17 cellular contexts compared by ENCODE assay signal in the genomic region with DNA sequence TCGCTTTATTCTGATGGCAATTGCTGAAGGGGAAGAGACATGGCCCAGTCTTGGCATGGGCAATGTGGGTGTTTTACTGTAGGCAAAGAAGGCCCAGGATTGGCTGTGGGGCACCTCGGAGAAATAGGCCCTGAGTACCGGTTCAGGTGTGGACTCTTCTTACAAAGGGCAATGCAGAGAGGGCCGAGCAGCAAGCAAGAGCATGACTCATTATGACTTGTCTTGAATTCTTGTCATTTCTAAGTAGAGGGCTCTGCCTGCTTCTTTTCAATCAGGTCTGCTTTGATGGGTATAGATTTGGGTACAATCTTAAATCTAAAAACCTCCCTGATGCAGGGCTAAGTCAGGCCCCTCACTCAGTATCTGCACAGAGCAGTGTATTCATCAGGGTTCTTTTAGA. TPM values are rescaled to one million over a fixed set of nuclear protein-coding genes. Genes with fewer than 3 reads are reported as not detected.
DNase-seq lines count a peak whose midpoint lies in the region; ATAC-seq, FAIRE-seq and TF ChIP-seq lines count a peak whose summit lies in the region.
"Had no signal": no experiment of that assay in that cellular context is flagged by ENCODE, and none has a peak within 500 bp of the region (broad histone marks: within the 10 kb centered on the region; RNA-seq: fewer than 3 reads in every experiment).

No MANE protein-coding gene starts in this region.

- H3K9me3 ChIP-seq in breast epithelium (no peaks in the 10 kb centered on the region), RWPE2 (ENCODE audit: severe bottlenecking) (no peaks in the 10 kb centered on the region), upper lobe of left lung (no peaks in the 10 kb centered on the region)
- H3K9me3 ChIP-seq: ovary had no signal

- no peaks in the 10 kb centered on the region for H3K36me3 ChIP-seq in breast epithelium
- no peaks in the 10 kb centered on the region for H3K36me3 ChIP-seq in RWPE2 (ENCODE audit: low read depth)
- H3K36me3 ChIP-seq in upper lobe of left lung = no peaks in the 10 kb centered on the region
- H3K36me3 ChIP-seq: ovary had no signal

- TF ChIP-seq POLR2A in breast epithelium (IDR thresholded peaks at IDR 0.05) = no peak
- TF ChIP-seq POLR2A in upper lobe of left lung (IDR thresholded peaks at IDR 0.05) = no peak

- H3K9me3 Mint-ChIP-seq in MCF 10A (ENCODE audit: unreplicated experiment) = no peaks in the 10 kb centered on the region
- H3K9me3 Mint-ChIP-seq: activated B cell treated with CpG ODN at 0.5 μM for 24 hours had no signal

- H3K4me3 Mint-ChIP-seq in MCF 10A (ENCODE audit: unreplicated experiment) = no peak overlapping the region
- H3K4me3 Mint-ChIP-seq: activated B cell treated with CpG ODN at 0.5 μM for 24 hours had no signal

- TF ChIP-seq CTCF in MCF 10A (IDR thresholded peaks at IDR 0.05; ENCODE audit: unreplicated experiment) = no peak
- no peak for TF ChIP-seq CTCF in breast epithelium (IDR thresholded peaks at IDR 0.05)
- TF ChIP-seq CTCF in RWPE2 (IDR thresholded peaks at IDR 0.05; ENCODE audit: poor library complexity, severe bottlenecking) = no peak
- TF ChIP-seq CTCF in fibroblast of mammary gland (conservative IDR thresholded peaks at IDR 0.05; ENCODE audit: control insufficient read depth, insufficient read depth, low read depth, low read length) = no peak
- TF ChIP-seq CTCF in upper lobe of left lung (IDR thresholded peaks at IDR 0.05) = no peak

- DNase-seq in MCF 10A (ENCODE audit: unreplicated experiment) (peak; percentile 60), breast epithelium (ENCODE audit: low spot score in 2 of 2) (no peak), RWPE2 (ENCODE audit: low spot score) (peak; percentile 77), fibroblast of mammary gland (ENCODE audit: low read depth) (peak; percentile 38), urothelium cell line (ENCODE audit: low spot score) (peak; percentile 68), upper lobe of left lung (no peak), NCI-H146 treated with DMSO at 0.1 percent for 48 hours (lab: John Stamatoyannopoulos, UW; ENCODE audit: unreplicated experiment) (no peak)
- DNase-seq: activated B cell treated with CpG ODN at 0.5 μM for 24 hours; amniotic stem cell; COR-L47; NCI-H1048; NCI-H345; ovary; stimulated activated CD4-positive, alpha-beta T cell treated with anti-CD3 and anti-CD28 coated beads, Interleukin-12 subunit alpha, Interleukin-12 subunit beta, amount 100 ng/mL, for 4 hours; substantia nigra had no signal

- FAIRE-seq in urothelium cell line (lab: Jason Lieb, UNC) = no peak
- FAIRE-seq: GM18507 had no signal

- intact Hi-C loops in MCF 10A (cut with micrococcal nuclease) (no loop called here), breast epithelium (cut with DNase I; ENCODE audit: low total_unique reads) (no loop called here)

- H3K4me1 Mint-ChIP-seq in MCF 10A (ENCODE audit: insufficient read depth, unreplicated experiment) = peaks cover 23% of the 10 kb centered on the region
- H3K4me1 Mint-ChIP-seq: activated B cell treated with CpG ODN at 0.5 μM for 24 hours had no signal

- H3K4me1 ChIP-seq in breast epithelium (no peaks in the 10 kb centered on the region), RWPE2 (ENCODE audit: insufficient read depth, poor library complexity, severe bottlenecking) (peaks cover 25% of the 10 kb centered on the region), upper lobe of left lung (no peaks in the 10 kb centered on the region)

- ATAC-seq in RWPE2 (ENCODE audit: low read depth) = peak; percentile 88
- ATAC-seq in upper lobe of left lung (ENCODE audit: low FRiP score in 2 of 2) = no peak
- no peak for ATAC-seq in GM18519 (IDR thresholded peaks at IDR 0.05; ENCODE audit: low FRiP score, unreplicated experiment)

- no TSS peak for BruUV-seq in MCF 10A (replicated peaks; lab: Mats Ljungman, UMichigan)

- no peak for TF ChIP-seq EP300 in upper lobe of left lung (IDR thresholded peaks at IDR 0.05)

- H3K36me3 Mint-ChIP-seq in MCF 10A (ENCODE audit: insufficient read depth, unreplicated experiment) = no peaks in the 10 kb centered on the region

- CTCF ChIA-PET in MCF 10A (lab: Yijun Ruan, JAX) = no interaction called here

- POLR2A ChIA-PET in MCF 10A (lab: Yijun Ruan, JAX) = no interaction called here

- no peak overlapping the region for H3K4me3 ChIP-seq in breast epithelium
- H3K4me3 ChIP-seq in RWPE2 (ENCODE audit: severe bottlenecking) = no peak overlapping the region
- H3K4me3 ChIP-seq in fibroblast of mammary gland (ENCODE audit: control insufficient read depth, low read depth, low read length) = no peak overlapping the region
- no peak overlapping the region for H3K4me3 ChIP-seq in upper lobe of left lung
- H3K4me3 ChIP-seq: ovary had no signal

- H3K27me3 Mint-ChIP-seq in MCF 10A (ENCODE audit: insufficient read depth, unreplicated experiment) = no peaks in the 10 kb centered on the region
- H3K27me3 Mint-ChIP-seq: activated B cell treated with CpG ODN at 0.5 μM for 24 hours had no signal

- H3K27ac Mint-ChIP-seq in MCF 10A (ENCODE audit: low read depth, unreplicated experiment) = no peak overlapping the region
- H3K27ac Mint-ChIP-seq: activated B cell treated with CpG ODN at 0.5 μM for 24 hours had no signal

- H3K27me3 ChIP-seq in breast epithelium = no peaks in the 10 kb centered on the region
- no peaks in the 10 kb centered on the region for H3K27me3 ChIP-seq in RWPE2 (ENCODE audit: insufficient read depth, poor library complexity, severe bottlenecking)
- no peaks in the 10 kb centered on the region for H3K27me3 ChIP-seq in upper lobe of left lung
- H3K27me3 ChIP-seq: ovary had no signal

- H3K27ac ChIP-seq in breast epithelium (no peak overlapping the region), RWPE2 (ENCODE audit: poor library complexity, severe bottlenecking) (peak overlapping the region; percentile 6), upper lobe of left lung (no peak overlapping the region)
- H3K27ac ChIP-seq: ovary had no signal

- WGBS in upper lobe of left lung, 2 donors = 91 to 95% methylated on average over 4 of the region's 4 CpGs

RNA-seq across cellular contexts. Expression of gene BUB1B, which starts 14.8 kb away (rescaled TPM):
- total RNA-seq in MCF 10A (2022) (24.4 and 30.9 TPM in 2 replicates), breast epithelium (1 to 10 TPM in 2 of 3 donors, under 1 TPM in 1; 0.33 to 1.9 (median 1.4) TPM), upper lobe of left lung (10 to 100 TPM in 1 of 6 donors, 1 to 10 TPM in 3, under 1 TPM in 1, not detected in 1; 0.79 to 12.1 (median 2.7) TPM)

RNA-seq across cellular contexts. Expression of gene BMF, which starts 37.4 kb away (rescaled TPM):
- total RNA-seq in MCF 10A (2022) (0.17 TPM in 1 of 2 replicates, not detected in the other), breast epithelium (10 to 100 TPM in 1 of 3 donors, 1 to 10 TPM in 2; 8.2 to 24.4 (median 9.3) TPM), upper lobe of left lung (100 to 1,000 TPM in 1 of 6 donors, 10 to 100 TPM in 4, 1 to 10 TPM in 1; 9.9 to 118 (median 26.2) TPM)

Comparison
In these comparisons a context has a peak if more than half of its experiments do, and no peak if none do; other contexts are left out.
1. DNase-seq: peak in MCF 10A (single experiment), RWPE2 (single experiment), fibroblast of mammary gland (single experiment) and urothelium cell line (single experiment); none in breast epithelium (0 of 2), upper lobe of left lung (0 of 2) and NCI-H146 treated with DMSO at 0.1 percent for 48 hours (single experiment).